ENCODE assay signal across 1 cellular context in the genomic region with DNA sequence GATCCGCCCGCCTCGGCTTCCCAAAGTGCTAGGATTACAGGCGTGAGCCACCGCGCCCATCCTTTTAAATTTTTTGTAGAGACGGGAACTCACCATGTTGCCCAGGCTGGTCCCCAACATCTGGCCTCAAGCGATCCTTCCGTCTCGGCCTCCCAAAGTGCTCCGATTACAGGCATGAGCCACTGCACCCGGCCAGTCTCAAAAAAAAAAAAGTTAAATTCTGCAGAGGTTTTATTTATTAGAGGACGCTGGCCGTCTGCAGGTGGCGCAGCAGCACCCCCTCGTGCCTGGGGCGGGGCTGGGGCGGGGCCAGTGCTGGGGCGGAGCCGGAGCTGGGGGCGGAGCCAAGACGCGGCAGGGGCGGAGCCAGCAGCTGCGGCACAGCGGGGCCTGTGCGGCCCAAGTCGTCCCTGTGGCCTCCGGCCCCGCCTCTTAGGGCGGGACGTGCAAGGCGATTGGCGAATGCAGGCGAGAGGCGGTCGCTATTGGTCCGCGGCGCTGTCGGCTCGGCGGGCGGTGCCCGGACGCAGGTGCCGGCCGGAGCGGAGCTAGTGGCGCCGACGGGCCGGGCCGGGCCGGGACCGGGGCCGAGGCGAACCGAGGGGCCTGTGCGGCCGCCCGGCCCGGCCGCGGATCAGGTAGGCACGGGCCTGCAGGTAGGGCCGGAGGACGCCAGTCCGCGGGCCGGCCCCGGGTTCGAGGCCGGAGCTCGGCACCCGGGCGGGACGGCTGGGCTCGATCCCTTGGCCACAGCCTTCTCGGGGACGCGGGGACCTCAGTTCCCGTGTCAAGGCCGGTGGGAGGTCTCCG.
TF ChIP-seq lines count a peak whose summit lies in the region.

A gene with protein sequence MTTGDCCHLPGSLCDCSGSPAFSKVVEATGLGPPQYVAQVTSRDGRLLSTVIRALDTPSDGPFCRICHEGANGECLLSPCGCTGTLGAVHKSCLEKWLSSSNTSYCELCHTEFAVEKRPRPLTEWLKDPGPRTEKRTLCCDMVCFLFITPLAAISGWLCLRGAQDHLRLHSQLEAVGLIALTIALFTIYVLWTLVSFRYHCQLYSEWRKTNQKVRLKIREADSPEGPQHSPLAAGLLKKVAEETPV (plus strand): TSS at position 523 of the 810 bp plus-strand sequence. CDS start 8,536 bp downstream, outside the sequence.

TF ChIP-seq in K562, 482 proteins besides CTCF, POLR2A, EP300 and RAD21 (continued from another document and continues in another):
- TF ChIP-seq, protein P1, sequence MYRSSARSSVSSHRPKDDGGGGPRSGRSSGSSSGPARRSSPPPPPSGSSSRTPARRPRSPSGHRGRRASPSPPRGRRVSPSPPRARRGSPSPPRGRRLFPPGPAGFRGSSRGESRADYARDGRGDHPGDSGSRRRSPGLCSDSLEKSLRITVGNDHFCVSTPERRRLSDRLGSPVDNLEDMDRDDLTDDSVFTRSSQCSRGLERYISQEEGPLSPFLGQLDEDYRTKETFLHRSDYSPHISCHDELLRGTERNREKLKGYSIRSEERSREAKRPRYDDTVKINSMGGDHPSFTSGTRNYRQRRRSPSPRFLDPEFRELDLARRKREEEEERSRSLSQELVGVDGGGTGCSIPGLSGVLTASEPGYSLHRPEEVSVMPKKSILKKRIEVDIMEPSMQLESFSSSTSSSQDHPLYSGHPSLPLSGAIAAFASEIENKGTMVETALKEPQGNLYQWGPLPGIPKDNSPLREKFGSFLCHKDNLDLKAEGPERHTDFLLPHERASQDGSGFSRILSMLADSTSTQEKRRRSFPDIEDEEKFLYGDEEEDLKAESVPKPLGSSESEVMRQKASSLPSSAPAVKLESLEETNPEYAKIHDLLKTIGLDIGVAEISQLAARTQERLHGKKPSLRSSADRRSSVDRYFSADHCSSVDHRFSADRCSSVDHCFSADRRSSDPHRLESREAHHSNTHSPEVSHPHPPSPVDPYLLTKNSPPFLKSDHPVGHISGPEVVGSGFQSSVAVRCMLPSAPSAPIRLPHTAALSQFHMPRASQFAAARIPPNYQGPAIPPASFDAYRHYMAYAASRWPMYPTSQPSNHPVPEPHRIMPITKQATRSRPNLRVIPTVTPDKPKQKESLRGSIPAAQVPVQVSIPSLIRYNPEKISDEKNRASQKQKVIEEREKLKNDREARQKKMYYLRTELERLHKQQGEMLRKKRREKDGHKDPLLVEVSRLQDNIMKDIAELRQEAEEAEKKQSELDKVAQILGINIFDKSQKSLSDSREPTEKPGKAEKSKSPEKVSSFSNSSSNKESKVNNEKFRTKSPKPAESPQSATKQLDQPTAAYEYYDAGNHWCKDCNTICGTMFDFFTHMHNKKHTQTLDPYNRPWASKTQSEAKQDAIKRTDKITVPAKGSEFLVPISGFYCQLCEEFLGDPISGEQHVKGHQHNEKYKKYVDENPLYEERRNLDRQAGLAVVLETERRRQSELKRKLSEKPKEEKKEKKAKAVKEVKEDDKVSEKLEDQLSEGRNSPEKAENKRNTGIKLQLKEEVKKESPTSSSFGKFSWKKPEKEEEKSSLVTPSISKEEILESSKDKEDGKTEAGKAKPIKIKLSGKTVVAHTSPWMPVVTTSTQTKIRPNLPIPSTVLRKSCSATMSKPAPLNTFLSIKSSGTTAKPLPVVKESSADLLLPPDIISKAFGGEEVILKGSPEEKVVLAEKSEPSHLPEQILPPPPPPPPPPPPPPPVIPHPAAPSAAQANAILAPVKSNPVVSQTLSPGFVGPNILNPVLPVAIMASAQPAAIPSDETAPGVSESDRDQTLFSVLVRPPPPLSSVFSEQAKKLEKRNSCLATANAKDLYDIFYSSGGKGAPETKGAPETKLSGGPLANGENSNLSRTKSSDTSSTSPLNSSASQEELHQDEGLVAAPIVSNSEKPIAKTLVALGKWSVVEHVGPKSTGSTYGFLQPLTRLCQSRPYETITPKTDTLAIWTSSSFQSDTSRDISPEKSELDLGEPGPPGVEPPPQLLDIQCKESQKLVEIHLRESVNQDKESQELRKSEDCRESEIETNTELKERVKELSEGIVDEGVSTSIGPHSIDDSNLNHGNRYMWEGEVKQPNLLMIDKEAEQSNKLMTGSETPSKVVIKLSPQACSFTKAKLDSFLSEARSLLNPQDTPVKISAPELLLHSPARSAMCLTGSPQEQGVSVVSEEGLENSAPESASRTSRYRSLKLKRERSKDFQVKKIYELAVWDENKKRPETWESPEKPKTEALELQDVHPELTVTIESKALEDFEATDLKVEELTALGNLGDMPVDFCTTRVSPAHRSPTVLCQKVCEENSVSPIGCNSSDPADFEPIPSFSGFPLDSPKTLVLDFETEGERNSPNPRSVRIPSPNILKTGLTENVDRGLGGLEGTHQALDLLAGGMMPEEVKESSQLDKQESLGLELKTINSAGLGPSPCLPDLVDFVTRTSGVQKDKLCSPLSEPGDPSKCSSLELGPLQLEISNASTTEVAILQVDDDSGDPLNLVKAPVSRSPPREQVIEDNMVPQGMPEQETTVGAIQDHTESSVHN (IDR thresholded peaks at IDR 0.05; ENCODE audit: borderline replicate concordance in 1 of 2, low read depth in 1 of 2) = no peak
- TF ChIP-seq ZBTB17 (CRISPR knock-in tag; IDR thresholded peaks at IDR 0.05) = no peak
- peak; percentile 64; the same call in 1 of the 2 replicates for TF ChIP-seq BCOR (IDR thresholded peaks at IDR 0.05)
- TF ChIP-seq, protein P2, sequence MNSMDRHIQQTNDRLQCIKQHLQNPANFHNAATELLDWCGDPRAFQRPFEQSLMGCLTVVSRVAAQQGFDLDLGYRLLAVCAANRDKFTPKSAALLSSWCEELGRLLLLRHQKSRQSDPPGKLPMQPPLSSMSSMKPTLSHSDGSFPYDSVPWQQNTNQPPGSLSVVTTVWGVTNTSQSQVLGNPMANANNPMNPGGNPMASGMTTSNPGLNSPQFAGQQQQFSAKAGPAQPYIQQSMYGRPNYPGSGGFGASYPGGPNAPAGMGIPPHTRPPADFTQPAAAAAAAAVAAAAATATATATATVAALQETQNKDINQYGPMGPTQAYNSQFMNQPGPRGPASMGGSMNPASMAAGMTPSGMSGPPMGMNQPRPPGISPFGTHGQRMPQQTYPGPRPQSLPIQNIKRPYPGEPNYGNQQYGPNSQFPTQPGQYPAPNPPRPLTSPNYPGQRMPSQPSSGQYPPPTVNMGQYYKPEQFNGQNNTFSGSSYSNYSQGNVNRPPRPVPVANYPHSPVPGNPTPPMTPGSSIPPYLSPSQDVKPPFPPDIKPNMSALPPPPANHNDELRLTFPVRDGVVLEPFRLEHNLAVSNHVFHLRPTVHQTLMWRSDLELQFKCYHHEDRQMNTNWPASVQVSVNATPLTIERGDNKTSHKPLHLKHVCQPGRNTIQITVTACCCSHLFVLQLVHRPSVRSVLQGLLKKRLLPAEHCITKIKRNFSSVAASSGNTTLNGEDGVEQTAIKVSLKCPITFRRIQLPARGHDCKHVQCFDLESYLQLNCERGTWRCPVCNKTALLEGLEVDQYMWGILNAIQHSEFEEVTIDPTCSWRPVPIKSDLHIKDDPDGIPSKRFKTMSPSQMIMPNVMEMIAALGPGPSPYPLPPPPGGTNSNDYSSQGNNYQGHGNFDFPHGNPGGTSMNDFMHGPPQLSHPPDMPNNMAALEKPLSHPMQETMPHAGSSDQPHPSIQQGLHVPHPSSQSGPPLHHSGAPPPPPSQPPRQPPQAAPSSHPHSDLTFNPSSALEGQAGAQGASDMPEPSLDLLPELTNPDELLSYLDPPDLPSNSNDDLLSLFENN (IDR thresholded peaks at IDR 0.05; ENCODE audit: low read depth in 2 of 2, low read length in 2 of 2) = no peak
- TF ChIP-seq, protein P3, sequence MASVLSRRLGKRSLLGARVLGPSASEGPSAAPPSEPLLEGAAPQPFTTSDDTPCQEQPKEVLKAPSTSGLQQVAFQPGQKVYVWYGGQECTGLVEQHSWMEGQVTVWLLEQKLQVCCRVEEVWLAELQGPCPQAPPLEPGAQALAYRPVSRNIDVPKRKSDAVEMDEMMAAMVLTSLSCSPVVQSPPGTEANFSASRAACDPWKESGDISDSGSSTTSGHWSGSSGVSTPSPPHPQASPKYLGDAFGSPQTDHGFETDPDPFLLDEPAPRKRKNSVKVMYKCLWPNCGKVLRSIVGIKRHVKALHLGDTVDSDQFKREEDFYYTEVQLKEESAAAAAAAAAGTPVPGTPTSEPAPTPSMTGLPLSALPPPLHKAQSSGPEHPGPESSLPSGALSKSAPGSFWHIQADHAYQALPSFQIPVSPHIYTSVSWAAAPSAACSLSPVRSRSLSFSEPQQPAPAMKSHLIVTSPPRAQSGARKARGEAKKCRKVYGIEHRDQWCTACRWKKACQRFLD (CRISPR knock-in tag; IDR thresholded peaks at IDR 0.05) = no peak
- TF ChIP-seq EHMT2 (IDR thresholded peaks at IDR 0.05) = no peak
- TF ChIP-seq, protein P4, sequence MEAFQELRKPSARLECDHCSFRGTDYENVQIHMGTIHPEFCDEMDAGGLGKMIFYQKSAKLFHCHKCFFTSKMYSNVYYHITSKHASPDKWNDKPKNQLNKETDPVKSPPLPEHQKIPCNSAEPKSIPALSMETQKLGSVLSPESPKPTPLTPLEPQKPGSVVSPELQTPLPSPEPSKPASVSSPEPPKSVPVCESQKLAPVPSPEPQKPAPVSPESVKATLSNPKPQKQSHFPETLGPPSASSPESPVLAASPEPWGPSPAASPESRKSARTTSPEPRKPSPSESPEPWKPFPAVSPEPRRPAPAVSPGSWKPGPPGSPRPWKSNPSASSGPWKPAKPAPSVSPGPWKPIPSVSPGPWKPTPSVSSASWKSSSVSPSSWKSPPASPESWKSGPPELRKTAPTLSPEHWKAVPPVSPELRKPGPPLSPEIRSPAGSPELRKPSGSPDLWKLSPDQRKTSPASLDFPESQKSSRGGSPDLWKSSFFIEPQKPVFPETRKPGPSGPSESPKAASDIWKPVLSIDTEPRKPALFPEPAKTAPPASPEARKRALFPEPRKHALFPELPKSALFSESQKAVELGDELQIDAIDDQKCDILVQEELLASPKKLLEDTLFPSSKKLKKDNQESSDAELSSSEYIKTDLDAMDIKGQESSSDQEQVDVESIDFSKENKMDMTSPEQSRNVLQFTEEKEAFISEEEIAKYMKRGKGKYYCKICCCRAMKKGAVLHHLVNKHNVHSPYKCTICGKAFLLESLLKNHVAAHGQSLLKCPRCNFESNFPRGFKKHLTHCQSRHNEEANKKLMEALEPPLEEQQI (IDR thresholded peaks at IDR 0.05) = no peak
- TF ChIP-seq PML (IDR thresholded peaks at IDR 0.05; ENCODE audit: low read length) = no peak
- TF ChIP-seq ZC3H4 (CRISPR knock-in tag; IDR thresholded peaks at IDR 0.05; ENCODE audit: borderline replicate concordance) = no peak
- no peak for TF ChIP-seq CHD4 (IDR thresholded peaks at IDR 0.05; ENCODE audit: insufficient read depth, insufficient replicate concordance, low read depth, low read length, poor library complexity, severe bottlenecking)
- no peak for TF ChIP-seq SUPT5H (IDR thresholded peaks at IDR 0.05)
- TF ChIP-seq MCM7 (IDR thresholded peaks at IDR 0.05) = no peak
- TF ChIP-seq ZFX (CRISPR knock-in tag; IDR thresholded peaks at IDR 0.05) = peak; percentile 56
- no peak for TF ChIP-seq CEBPB (tag; IDR thresholded peaks at IDR 0.05)
- no peak for TF ChIP-seq SRF (CRISPR knock-in tag; IDR thresholded peaks at IDR 0.05)
- TF ChIP-seq ZNF316 (IDR thresholded peaks at IDR 0.05) = no peak
- TF ChIP-seq, protein P5, sequence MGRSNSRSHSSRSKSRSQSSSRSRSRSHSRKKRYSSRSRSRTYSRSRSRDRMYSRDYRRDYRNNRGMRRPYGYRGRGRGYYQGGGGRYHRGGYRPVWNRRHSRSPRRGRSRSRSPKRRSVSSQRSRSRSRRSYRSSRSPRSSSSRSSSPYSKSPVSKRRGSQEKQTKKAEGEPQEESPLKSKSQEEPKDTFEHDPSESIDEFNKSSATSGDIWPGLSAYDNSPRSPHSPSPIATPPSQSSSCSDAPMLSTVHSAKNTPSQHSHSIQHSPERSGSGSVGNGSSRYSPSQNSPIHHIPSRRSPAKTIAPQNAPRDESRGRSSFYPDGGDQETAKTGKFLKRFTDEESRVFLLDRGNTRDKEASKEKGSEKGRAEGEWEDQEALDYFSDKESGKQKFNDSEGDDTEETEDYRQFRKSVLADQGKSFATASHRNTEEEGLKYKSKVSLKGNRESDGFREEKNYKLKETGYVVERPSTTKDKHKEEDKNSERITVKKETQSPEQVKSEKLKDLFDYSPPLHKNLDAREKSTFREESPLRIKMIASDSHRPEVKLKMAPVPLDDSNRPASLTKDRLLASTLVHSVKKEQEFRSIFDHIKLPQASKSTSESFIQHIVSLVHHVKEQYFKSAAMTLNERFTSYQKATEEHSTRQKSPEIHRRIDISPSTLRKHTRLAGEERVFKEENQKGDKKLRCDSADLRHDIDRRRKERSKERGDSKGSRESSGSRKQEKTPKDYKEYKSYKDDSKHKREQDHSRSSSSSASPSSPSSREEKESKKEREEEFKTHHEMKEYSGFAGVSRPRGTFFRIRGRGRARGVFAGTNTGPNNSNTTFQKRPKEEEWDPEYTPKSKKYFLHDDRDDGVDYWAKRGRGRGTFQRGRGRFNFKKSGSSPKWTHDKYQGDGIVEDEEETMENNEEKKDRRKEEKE (IDR thresholded peaks at IDR 0.05; ENCODE audit: borderline replicate concordance in 1 of 2, control insufficient read depth in 1 of 2, low read depth in 2 of 2, low read length in 1 of 2) = no peak
- no peak for TF ChIP-seq ZNF263 (CRISPR knock-in tag; IDR thresholded peaks at IDR 0.05; ENCODE audit: borderline replicate concordance)
- TF ChIP-seq, protein P6, sequence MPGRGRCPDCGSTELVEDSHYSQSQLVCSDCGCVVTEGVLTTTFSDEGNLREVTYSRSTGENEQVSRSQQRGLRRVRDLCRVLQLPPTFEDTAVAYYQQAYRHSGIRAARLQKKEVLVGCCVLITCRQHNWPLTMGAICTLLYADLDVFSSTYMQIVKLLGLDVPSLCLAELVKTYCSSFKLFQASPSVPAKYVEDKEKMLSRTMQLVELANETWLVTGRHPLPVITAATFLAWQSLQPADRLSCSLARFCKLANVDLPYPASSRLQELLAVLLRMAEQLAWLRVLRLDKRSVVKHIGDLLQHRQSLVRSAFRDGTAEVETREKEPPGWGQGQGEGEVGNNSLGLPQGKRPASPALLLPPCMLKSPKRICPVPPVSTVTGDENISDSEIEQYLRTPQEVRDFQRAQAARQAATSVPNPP (IDR thresholded peaks at IDR 0.05; ENCODE audit: borderline replicate concordance, insufficient read depth, insufficient read length) = no peak
- TF ChIP-seq FOSL1 (tag; conservative IDR thresholded peaks at IDR 0.05) = no peak
- TF ChIP-seq ZNF274 (IDR thresholded peaks at IDR 0.05; ENCODE audit: borderline replicate concordance, low read depth, low read length) = no peak
- TF ChIP-seq SP1 (CRISPR knock-in tag; IDR thresholded peaks at IDR 0.05) = peak; percentile 92
- no peak for TF ChIP-seq SIRT6 (IDR thresholded peaks at IDR 0.05; ENCODE audit: low read depth, low read length)
- TF ChIP-seq ZNF282 (CRISPR knock-in tag; IDR thresholded peaks at IDR 0.05) = no peak
- TF ChIP-seq, protein P7, sequence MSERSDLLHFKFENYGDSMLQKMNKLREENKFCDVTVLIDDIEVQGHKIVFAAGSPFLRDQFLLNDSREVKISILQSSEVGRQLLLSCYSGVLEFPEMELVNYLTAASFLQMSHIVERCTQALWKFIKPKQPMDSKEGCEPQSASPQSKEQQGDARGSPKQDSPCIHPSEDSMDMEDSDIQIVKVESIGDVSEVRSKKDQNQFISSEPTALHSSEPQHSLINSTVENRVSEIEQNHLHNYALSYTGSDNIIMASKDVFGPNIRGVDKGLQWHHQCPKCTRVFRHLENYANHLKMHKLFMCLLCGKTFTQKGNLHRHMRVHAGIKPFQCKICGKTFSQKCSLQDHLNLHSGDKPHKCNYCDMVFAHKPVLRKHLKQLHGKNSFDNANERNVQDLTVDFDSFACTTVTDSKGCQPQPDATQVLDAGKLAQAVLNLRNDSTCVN (CRISPR knock-in tag; IDR thresholded peaks at IDR 0.05) = no peak
- TF ChIP-seq GABPB1 (CRISPR knock-in tag; IDR thresholded peaks at IDR 0.05) = no peak; the same call in 1 of the 2 replicates
- TF ChIP-seq HIVEP1 (CRISPR knock-in tag; IDR thresholded peaks at IDR 0.05) = no peak
- no peak for TF ChIP-seq HDAC2 (IDR thresholded peaks at IDR 0.05)
- TF ChIP-seq ZFP1 (CRISPR knock-in tag; IDR thresholded peaks at IDR 0.05) = no peak
- no peak for TF ChIP-seq ZBTB1 (CRISPR knock-in tag; IDR thresholded peaks at IDR 0.05; ENCODE audit: borderline replicate concordance, low read depth)
